ENCODE assay signal across 1 cellular context in genomic region chr20:49712918-49713778, GRCh38.
TF ChIP-seq lines count a peak whose summit lies in the region.

No MANE protein-coding gene starts in this region.

TF ChIP-seq in K562, 482 proteins besides CTCF, POLR2A, EP300 and RAD21 (continued from another document):
- TF ChIP-seq TSHZ1 (CRISPR knock-in tag; IDR thresholded peaks at IDR 0.05) (no peak), NCOA6 (IDR thresholded peaks at IDR 0.05) (no peak), ZNF184 (CRISPR knock-in tag; IDR thresholded peaks at IDR 0.05) (no peak), SIN3A (IDR thresholded peaks at IDR 0.05; ENCODE audit: borderline replicate concordance in 2 of 2, control insufficient read depth in 1 of 2, low read depth in 2 of 2, low read length in 2 of 2) (peak; percentile 17 to 46; a peak in 2 of 4 replicates), SMAD3 (CRISPR knock-in tag; conservative IDR thresholded peaks at IDR 0.05) (no peak), RBBP5 (IDR thresholded peaks at IDR 0.05; ENCODE audit: borderline replicate concordance, insufficient read depth, low read length, poor library complexity, severe bottlenecking) (peak; percentile 85), HMGN3 (IDR thresholded peaks at IDR 0.05; ENCODE audit: borderline replicate concordance, extremely low read depth, insufficient read length, low read depth, low read length) (no peak), STAG1 (CRISPR knock-in tag; IDR thresholded peaks at IDR 0.05; ENCODE audit: borderline replicate concordance) (no peak), SAFB (IDR thresholded peaks at IDR 0.05; ENCODE audit: borderline replicate concordance, low read depth, low read length) (no peak), POU5F1 (IDR thresholded peaks at IDR 0.05; ENCODE audit: borderline replicate concordance, low read depth, low read length, partially characterized antibody) (no peak), GABPB2 (CRISPR knock-in tag; conservative IDR thresholded peaks at IDR 0.05) (no peak), REST (CRISPR knock-in tag; IDR thresholded peaks at IDR 0.05; ENCODE audit: low read depth) (no peak), HEY1 (CRISPR knock-in tag; IDR thresholded peaks at IDR 0.05; ENCODE audit: borderline replicate concordance) (no peak), NCOA4 (IDR thresholded peaks at IDR 0.05; ENCODE audit: partially characterized antibody) (no peak), SLC30A9 (CRISPR knock-in tag; IDR thresholded peaks at IDR 0.05) (no peak), ZNF140 (CRISPR knock-in tag; IDR thresholded peaks at IDR 0.05) (no peak), CBFA2T3 (IDR thresholded peaks at IDR 0.05) (no peak), NFIX (CRISPR knock-in tag; IDR thresholded peaks at IDR 0.05; ENCODE audit: low read depth) (no peak), ZNF274 (IDR thresholded peaks at IDR 0.05; ENCODE audit: borderline replicate concordance, low read depth, low read length) (no peak), ATF3 (IDR thresholded peaks at IDR 0.05) (no peak), ATF3 (CRISPR knock-in tag; conservative IDR thresholded peaks at IDR 0.05) (no peak), DPF2 (IDR thresholded peaks at IDR 0.05) (peak; percentile 14; the same call in 1 of the 2 replicates), KLF16 (IDR thresholded peaks at IDR 0.05) (no peak), TAF7 (tag; IDR thresholded peaks at IDR 0.05) (no peak), HLTF (IDR thresholded peaks at IDR 0.05) (no peak), SRSF1 (IDR thresholded peaks at IDR 0.05; ENCODE audit: low read depth, low read length) (0 out of 2 replicates have a peak, but pooled peaks have one; percentile 20), BRF2 (IDR thresholded peaks at IDR 0.05; ENCODE audit: borderline replicate concordance, insufficient read depth, insufficient read length) (no peak), MECOM (CRISPR knock-in tag; IDR thresholded peaks at IDR 0.05) (no peak), SAP30 (IDR thresholded peaks at IDR 0.05; ENCODE audit: borderline replicate concordance, insufficient read depth, low read depth, low read length, poor library complexity, severe bottlenecking) (no peak), FOSL1 (tag; conservative IDR thresholded peaks at IDR 0.05) (no peak), WHSC1 (IDR thresholded peaks at IDR 0.05; ENCODE audit: low read length) (no peak), ZNF324 (CRISPR knock-in tag; IDR thresholded peaks at IDR 0.05) (no peak), MYC (IDR thresholded peaks at IDR 0.05; ENCODE audit: low read depth, low read length) (no peak), MYC (CRISPR knock-in tag; IDR thresholded peaks at IDR 0.05; ENCODE audit: borderline replicate concordance, low read depth) (no peak), ZNF584 (CRISPR knock-in tag; IDR thresholded peaks at IDR 0.05; ENCODE audit: low read depth) (no peak), RBM25 (IDR thresholded peaks at IDR 0.05; ENCODE audit: low read depth, low read length, severe bottlenecking) (no peak), NCOA1 (IDR thresholded peaks at IDR 0.05; ENCODE audit: low read depth) (no peak), SMAD4 (CRISPR knock-in tag; conservative IDR thresholded peaks at IDR 0.05) (0 out of 2 replicates have a peak, but pooled peaks have one; percentile 55), ETS1 (conservative IDR thresholded peaks at IDR 0.05; ENCODE audit: control insufficient read depth, low read depth, low read length) (no peak), RREB1 (CRISPR knock-in tag; IDR thresholded peaks at IDR 0.05) (no peak), CTBP1 (IDR thresholded peaks at IDR 0.05; ENCODE audit: borderline replicate concordance) (no peak), HDAC3 (IDR thresholded peaks at IDR 0.05; ENCODE audit: borderline replicate concordance, partially characterized antibody) (no peak), POLR2G (IDR thresholded peaks at IDR 0.05; ENCODE audit: low read depth, low read length) (peak; percentile 72)
